22 cellular contexts compared by ENCODE assay signal in genomic region chr14:96079066-96079465, GRCh38.
"Had no signal": no experiment of that assay in that cellular context is flagged by ENCODE, and none has a peak within 500 bp of the region (broad histone marks: within the 10 kb centered on the region; RNA-seq: fewer than 3 reads in every experiment).

No MANE protein-coding gene starts in this region.

- H3K27me3 ChIP-seq: ascending aorta, colonic mucosa, dorsolateral prefrontal cortex, left lung, ovary, transverse colon, uterus had no signal

- H3K4me3 ChIP-seq: ascending aorta, colonic mucosa, left lung, ovary, psoas muscle, transverse colon, uterus had no signal

- H3K27ac ChIP-seq: colonic mucosa, left lung, neutrophil, ovary, psoas muscle, transverse colon, uterus had no signal

- DNase-seq: activated CD4-positive, alpha-beta memory T cell treated with anti-CD3 and anti-CD28 coated beads, Interleukin-2, amount 10 ng/mL, durations not matched to agents 7 days and 5 days; activated CD4-positive, alpha-beta T cell treated with anti-CD3 and anti-CD28 coated beads, Interleukin-2, amount 10 ng/mL, durations not matched to agents 24 days and 14 days; activated gamma-delta T cell treated with Interleukin-2 at 50 U/mL for 16 hours; activated T-cell treated with anti-CD3 and anti-CD28 coated beads for 4 hours; colonic mucosa; effector memory CD8-positive, alpha-beta T cell; glutamatergic neuron; hippocampal formation; kidney glomerular epithelial cell; ovary; right cardiac atrium; stimulated activated CD4-positive, alpha-beta T cell treated with anti-CD3 and anti-CD28 coated beads, Interleukin-2, amount 100 ng/mL, for 24 hours; stimulated activated naive CD8-positive, alpha-beta T cell treated with anti-CD3 and anti-CD28 coated beads, Interleukin-15, amount 100 ng/mL, for 72 hours; T-helper 2 cell; transverse colon; uterus had no signal

- H3K36me3 ChIP-seq: ascending aorta, colonic mucosa, left lung, neutrophil, ovary, transverse colon, uterus had no signal

- H3K9me3 ChIP-seq: ascending aorta, colonic mucosa, left lung, neutrophil, ovary, psoas muscle, transverse colon, uterus had no signal

- H3K4me1 ChIP-seq: colonic mucosa, psoas muscle, transverse colon had no signal

- ATAC-seq: effector memory CD8-positive, alpha-beta T cell; left lung; psoas muscle; stimulated activated effector memory CD8-positive, alpha-beta T cell treated with anti-CD3 and anti-CD28 coated beads, Interleukin-12 subunit alpha, Interleukin-12 subunit beta, amount 100 ng/mL, for 72 hours; stimulated activated naive CD8-positive, alpha-beta T cell treated with anti-CD3 and anti-CD28 coated beads, Interleukin-15, amount 100 ng/mL, for 72 hours had no signal
